11 cellular contexts compared by ENCODE assay signal in genomic region chr2:186751790-186752189, GRCh38.
DNase-seq lines count a peak whose midpoint lies in the region; ATAC-seq lines count a peak whose summit lies in the region.
"Had no signal": no experiment of that assay in that cellular context is flagged by ENCODE, and none has a peak within 500 bp of the region (broad histone marks: within the 10 kb centered on the region; RNA-seq: fewer than 3 reads in every experiment).

No MANE protein-coding gene starts in this region.

- ATAC-seq in GM19025 (IDR thresholded peaks at IDR 0.05; ENCODE audit: low read depth, unreplicated experiment) = peak; percentile 66
- ATAC-seq in GM21619 (IDR thresholded peaks at IDR 0.05; ENCODE audit: unreplicated experiment) = peak; percentile 93
- ATAC-seq in HG03175 (IDR thresholded peaks at IDR 0.05; ENCODE audit: unreplicated experiment) = peak; percentile 58

- DNase-seq in iris pigment epithelial cell (ENCODE audit: low read depth) = peak; percentile 13
- no peak for DNase-seq in activated CD8-positive, alpha-beta memory T cell treated with anti-CD3 and anti-CD28 coated beads for 24 hours
- no peak for DNase-seq in DMS 273 (lab: John Stamatoyannopoulos, UW; ENCODE audit: unreplicated experiment)
- DNase-seq in stimulated activated CD4-positive, alpha-beta T cell treated with anti-CD3 and anti-CD28 coated beads, Interleukin-4, amount 100 ng/mL, for 24 hours = no peak
- DNase-seq: CD8-positive, alpha-beta memory T cell; immature natural killer cell; NCI-H526; SK-N-SH had no signal
